Comparison of ENCODE assay signal across 14 cellular contexts in the genomic region with DNA sequence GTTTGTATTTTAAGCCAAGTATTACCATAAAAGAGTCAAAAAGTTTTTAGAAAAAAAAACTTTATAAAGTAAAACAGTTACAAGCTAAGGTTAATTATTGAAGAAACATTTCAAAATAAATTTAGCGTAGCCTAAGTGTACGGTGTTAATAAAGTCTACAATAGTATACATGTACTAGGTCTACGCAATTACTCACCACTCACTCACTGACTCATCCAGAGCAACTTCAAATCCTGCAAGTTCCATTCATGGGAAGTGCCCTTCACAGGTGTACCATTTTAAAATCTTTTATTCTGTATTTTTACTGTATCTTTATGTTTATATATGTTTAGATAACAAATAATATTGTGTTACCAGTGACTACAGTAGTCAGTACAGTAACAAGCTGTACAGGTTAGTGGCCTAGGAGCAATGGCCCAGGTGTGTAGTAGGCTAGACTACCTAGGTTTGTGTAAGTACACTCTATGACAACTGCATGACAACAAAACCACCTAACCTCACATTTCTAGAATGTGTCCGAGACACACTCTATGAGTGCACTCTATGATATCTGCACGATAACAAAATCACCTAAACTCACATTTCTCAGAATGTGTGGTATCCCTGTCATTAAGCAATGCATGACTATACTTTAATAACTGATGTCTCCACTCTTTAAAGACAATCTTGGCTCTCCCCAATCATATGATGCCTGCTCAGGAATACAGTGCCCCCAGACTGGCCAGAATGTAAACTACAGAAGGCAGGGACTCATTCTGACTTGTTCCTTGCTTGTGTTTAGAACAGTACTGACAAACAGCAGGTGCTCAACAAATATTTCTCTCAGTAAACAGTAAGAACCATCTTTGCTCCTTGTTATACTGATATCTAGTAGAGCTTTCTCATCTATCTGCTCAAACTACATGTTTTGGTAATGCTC. TPM values are rescaled to one million over a fixed set of nuclear protein-coding genes. Genes with fewer than 3 reads are reported as not detected.
A peak's percentile ranks its signal among the peaks of the same experiment; 100 is the strongest.
DNase-seq lines count a peak whose midpoint lies in the region; ATAC-seq and TF ChIP-seq lines count a peak whose summit lies in the region.
"Had no signal": no experiment of that assay in that cellular context is flagged by ENCODE, and none has a peak within 500 bp of the region (broad histone marks: within the 10 kb centered on the region; RNA-seq: fewer than 3 reads in every experiment).

No MANE protein-coding gene starts in this region.

- no peak for TF ChIP-seq POLR2A in breast epithelium (IDR thresholded peaks at IDR 0.05)

- peaks cover 0 to 5% of the 10 kb centered on the region in 2 donors for H3K4me1 ChIP-seq in breast epithelium
- H3K4me1 ChIP-seq in upper lobe of right lung: peaks cover 14% of the 10 kb centered on the region
- H3K4me1 ChIP-seq: SJCRH30 had no signal

- no peaks in the 10 kb centered on the region for H3K36me3 ChIP-seq in breast epithelium
- H3K36me3 ChIP-seq in upper lobe of right lung: no peaks in the 10 kb centered on the region

- H3K27ac ChIP-seq in breast epithelium (no peak overlapping the region), upper lobe of right lung (no peak overlapping the region)
- H3K27ac ChIP-seq: SJCRH30, tibial nerve had no signal

- H3K27me3 Mint-ChIP-seq in MCF 10A (ENCODE audit: insufficient read depth, unreplicated experiment): no peaks in the 10 kb centered on the region

- no peak overlapping the region for H3K4me3 ChIP-seq in breast epithelium
- H3K4me3 ChIP-seq in upper lobe of right lung: no peak overlapping the region
- H3K4me3 ChIP-seq: SJCRH30, tibial nerve had no signal

- H3K9me3 ChIP-seq in breast epithelium (no peaks in the 10 kb centered on the region), upper lobe of right lung (no peaks in the 10 kb centered on the region)
- H3K9me3 ChIP-seq: SJCRH30, tibial nerve had no signal

- no peaks in the 10 kb centered on the region for H3K9me3 Mint-ChIP-seq in MCF 10A (ENCODE audit: unreplicated experiment)

- ATAC-seq in left colon (peak; percentile 13), upper lobe of right lung (peak; percentile 57), HG03108 (IDR thresholded peaks at IDR 0.05; ENCODE audit: unreplicated experiment) (no peak)

- peaks cover 15% of the 10 kb centered on the region for H3K4me1 Mint-ChIP-seq in MCF 10A (ENCODE audit: insufficient read depth, unreplicated experiment)

- no TSS peak for BruUV-seq in MCF 10A (replicated peaks; lab: Mats Ljungman, UMichigan)

- POLR2A ChIA-PET in MCF 10A (lab: Yijun Ruan, JAX): interaction anchor here (0.9 kb wide), 1 partner anchor 11 kb away, joined by 3 read pairs; no protein-coding TSS in a partner anchor

- TF ChIP-seq CTCF in MCF 10A (IDR thresholded peaks at IDR 0.05; ENCODE audit: unreplicated experiment): no peak
- TF ChIP-seq CTCF in breast epithelium (IDR thresholded peaks at IDR 0.05): no peak
- TF ChIP-seq CTCF in upper lobe of right lung (IDR thresholded peaks at IDR 0.05): no peak

- H3K36me3 Mint-ChIP-seq in MCF 10A (ENCODE audit: insufficient read depth, unreplicated experiment): peaks cover 23% of the 10 kb centered on the region

- CTCF ChIA-PET in MCF 10A (lab: Yijun Ruan, JAX): interaction anchor here (1.5 kb wide), 1 partner anchor 17 kb away, joined by 4 read pairs; no protein-coding TSS in a partner anchor

- H3K27ac Mint-ChIP-seq in MCF 10A (ENCODE audit: low read depth, unreplicated experiment): peak overlapping the region; percentile 25

- H3K27me3 ChIP-seq in breast epithelium: no peaks in the 10 kb centered on the region
- H3K27me3 ChIP-seq in upper lobe of right lung: no peaks in the 10 kb centered on the region
- H3K27me3 ChIP-seq: SJCRH30, tibial nerve had no signal

- DNase-seq in MCF 10A (ENCODE audit: unreplicated experiment) (peak; percentile 51), breast epithelium (ENCODE audit: low spot score in 2 of 2) (no peak), amniotic epithelial cell (ENCODE audit: low read depth) (peak; percentile 40), left colon (no peak), upper lobe of right lung (no peak), NCI-H1048 (lab: John Stamatoyannopoulos, UW) (no peak), SIG-M5 (lab: John Stamatoyannopoulos, UW) (no peak)
- DNase-seq: cortex of kidney; NCI-H2029 treated with DMSO at 0.1 percent for 48 hours; NCI-H82; SJCRH30; stimulated activated CD4-positive, alpha-beta T cell treated with anti-CD3 and anti-CD28 coated beads, Interleukin-15, amount 100 ng/mL, for 24 hours had no signal

- H3K4me3 Mint-ChIP-seq in MCF 10A (ENCODE audit: unreplicated experiment): no peak overlapping the region

- intact Hi-C loops in MCF 10A (cut with micrococcal nuclease) (no loop called here), breast epithelium (cut with DNase I; ENCODE audit: low total_unique reads) (no loop called here), left colon (cut with DNase I, micrococcal nuclease) (no loop called here), upper lobe of right lung (cut with DNase I) (no loop called here)

RNA-seq across cellular contexts. Expression of gene KMT5B, which starts 21.2 kb away (rescaled TPM):
- total RNA-seq in MCF 10A (2022): 45.7 and 46.4 TPM in 2 replicates
- total RNA-seq in breast epithelium: 10 to 100 TPM; 35.2 to 74.6 (median 43.9) TPM
- total RNA-seq in left colon: 10 to 100 TPM; 56.9 to 62.8 TPM
- 43.9 TPM for total RNA-seq in upper lobe of right lung

Comparison
In these comparisons a context has a peak if more than half of its experiments do, and no peak if none do; other contexts are left out.
1. DNase-seq: peak in MCF 10A (single experiment) and amniotic epithelial cell (single experiment); none in breast epithelium (0 of 2), left colon (0 of 2), upper lobe of right lung (single experiment), NCI-H1048 (single experiment) and SIG-M5 (single experiment).